Comparison of ENCODE assay signal across 1 cellular context in the genomic region with DNA sequence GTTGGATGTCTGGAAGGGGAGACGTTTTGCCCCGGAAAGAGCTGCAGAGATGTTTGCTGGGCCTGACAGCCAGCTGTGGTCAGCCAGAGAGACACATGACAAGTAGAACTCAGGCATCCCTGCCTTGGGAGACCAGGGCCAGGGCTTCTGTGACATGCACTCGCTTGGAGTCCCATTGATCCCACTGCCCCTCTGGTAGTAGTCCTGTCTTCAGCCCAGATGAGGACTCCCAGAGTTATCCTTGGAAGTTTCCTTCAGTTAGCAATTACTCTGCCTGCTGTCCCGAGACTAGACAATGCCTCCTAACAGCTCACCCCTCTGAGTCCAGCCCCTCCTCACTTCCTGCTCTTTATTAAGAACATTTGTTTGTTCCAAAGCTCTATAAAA.
A peak's percentile ranks its signal among the peaks of the same experiment; 100 is the strongest.
TF ChIP-seq lines count a peak whose summit lies in the region.

No MANE protein-coding gene starts in this region.

TF ChIP-seq in HEK293, 187 proteins besides CTCF, POLR2A, EP300 and RAD21 (continued from another document):
- TF ChIP-seq SP7 (tag by site-specific recombination; IDR thresholded peaks at IDR 0.05) (peak; percentile 9; the same call in 1 of the 2 replicates), ZNF132 (tag by site-specific recombination; IDR thresholded peaks at IDR 0.05; ENCODE audit: borderline replicate concordance) (no peak), HOXC10 (CRISPR knock-in tag; IDR thresholded peaks at IDR 0.05) (no peak), ZNF184 (tag by site-specific recombination; IDR thresholded peaks at IDR 0.05) (no peak), ZNF37A (tag by site-specific recombination; IDR thresholded peaks at IDR 0.05) (no peak), ZSCAN30 (tag by site-specific recombination; IDR thresholded peaks at IDR 0.05) (no peak), ZFHX2 (tag by site-specific recombination; conservative IDR thresholded peaks at IDR 0.05) (no peak), FEZF1 (tag by site-specific recombination; IDR thresholded peaks at IDR 0.05) (no peak), ZNF121 (tag by site-specific recombination; IDR thresholded peaks at IDR 0.05) (no peak), ZNF558 (tag by site-specific recombination; IDR thresholded peaks at IDR 0.05) (0 out of 2 replicates have a peak, but pooled peaks have one; percentile 7), REPIN1 (tag by site-specific recombination; IDR thresholded peaks at IDR 0.05; ENCODE audit: low read depth) (no peak), TRIM28 (IDR thresholded peaks at IDR 0.05; ENCODE audit: borderline replicate concordance, low read length) (peak; percentile 49)
- TF ChIP-seq, protein P1, sequence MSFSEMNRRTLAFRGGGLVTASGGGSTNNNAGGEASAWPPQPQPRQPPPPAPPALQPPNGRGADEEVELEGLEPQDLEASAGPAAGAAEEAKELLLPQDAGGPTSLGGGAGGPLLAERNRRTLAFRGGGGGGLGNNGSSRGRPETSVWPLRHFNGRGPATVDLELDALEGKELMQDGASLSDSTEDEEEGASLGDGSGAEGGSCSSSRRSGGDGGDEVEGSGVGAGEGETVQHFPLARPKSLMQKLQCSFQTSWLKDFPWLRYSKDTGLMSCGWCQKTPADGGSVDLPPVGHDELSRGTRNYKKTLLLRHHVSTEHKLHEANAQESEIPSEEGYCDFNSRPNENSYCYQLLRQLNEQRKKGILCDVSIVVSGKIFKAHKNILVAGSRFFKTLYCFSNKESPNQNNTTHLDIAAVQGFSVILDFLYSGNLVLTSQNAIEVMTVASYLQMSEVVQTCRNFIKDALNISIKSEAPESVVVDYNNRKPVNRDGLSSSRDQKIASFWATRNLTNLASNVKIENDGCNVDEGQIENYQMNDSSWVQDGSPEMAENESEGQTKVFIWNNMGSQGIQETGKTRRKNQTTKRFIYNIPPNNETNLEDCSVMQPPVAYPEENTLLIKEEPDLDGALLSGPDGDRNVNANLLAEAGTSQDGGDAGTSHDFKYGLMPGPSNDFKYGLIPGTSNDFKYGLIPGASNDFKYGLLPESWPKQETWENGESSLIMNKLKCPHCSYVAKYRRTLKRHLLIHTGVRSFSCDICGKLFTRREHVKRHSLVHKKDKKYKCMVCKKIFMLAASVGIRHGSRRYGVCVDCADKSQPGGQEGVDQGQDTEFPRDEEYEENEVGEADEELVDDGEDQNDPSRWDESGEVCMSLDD (tag by site-specific recombination; IDR thresholded peaks at IDR 0.05), result 0 out of 2 replicates have a peak, but pooled peaks have one; percentile 41
- TF ChIP-seq, protein P2, sequence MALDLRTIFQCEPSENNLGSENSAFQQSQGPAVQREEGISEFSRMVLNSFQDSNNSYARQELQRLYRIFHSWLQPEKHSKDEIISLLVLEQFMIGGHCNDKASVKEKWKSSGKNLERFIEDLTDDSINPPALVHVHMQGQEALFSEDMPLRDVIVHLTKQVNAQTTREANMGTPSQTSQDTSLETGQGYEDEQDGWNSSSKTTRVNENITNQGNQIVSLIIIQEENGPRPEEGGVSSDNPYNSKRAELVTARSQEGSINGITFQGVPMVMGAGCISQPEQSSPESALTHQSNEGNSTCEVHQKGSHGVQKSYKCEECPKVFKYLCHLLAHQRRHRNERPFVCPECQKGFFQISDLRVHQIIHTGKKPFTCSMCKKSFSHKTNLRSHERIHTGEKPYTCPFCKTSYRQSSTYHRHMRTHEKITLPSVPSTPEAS (tag by site-specific recombination; IDR thresholded peaks at IDR 0.05), result 0 out of 2 replicates have a peak, but pooled peaks have one; percentile 19
- TF ChIP-seq, protein P3, sequence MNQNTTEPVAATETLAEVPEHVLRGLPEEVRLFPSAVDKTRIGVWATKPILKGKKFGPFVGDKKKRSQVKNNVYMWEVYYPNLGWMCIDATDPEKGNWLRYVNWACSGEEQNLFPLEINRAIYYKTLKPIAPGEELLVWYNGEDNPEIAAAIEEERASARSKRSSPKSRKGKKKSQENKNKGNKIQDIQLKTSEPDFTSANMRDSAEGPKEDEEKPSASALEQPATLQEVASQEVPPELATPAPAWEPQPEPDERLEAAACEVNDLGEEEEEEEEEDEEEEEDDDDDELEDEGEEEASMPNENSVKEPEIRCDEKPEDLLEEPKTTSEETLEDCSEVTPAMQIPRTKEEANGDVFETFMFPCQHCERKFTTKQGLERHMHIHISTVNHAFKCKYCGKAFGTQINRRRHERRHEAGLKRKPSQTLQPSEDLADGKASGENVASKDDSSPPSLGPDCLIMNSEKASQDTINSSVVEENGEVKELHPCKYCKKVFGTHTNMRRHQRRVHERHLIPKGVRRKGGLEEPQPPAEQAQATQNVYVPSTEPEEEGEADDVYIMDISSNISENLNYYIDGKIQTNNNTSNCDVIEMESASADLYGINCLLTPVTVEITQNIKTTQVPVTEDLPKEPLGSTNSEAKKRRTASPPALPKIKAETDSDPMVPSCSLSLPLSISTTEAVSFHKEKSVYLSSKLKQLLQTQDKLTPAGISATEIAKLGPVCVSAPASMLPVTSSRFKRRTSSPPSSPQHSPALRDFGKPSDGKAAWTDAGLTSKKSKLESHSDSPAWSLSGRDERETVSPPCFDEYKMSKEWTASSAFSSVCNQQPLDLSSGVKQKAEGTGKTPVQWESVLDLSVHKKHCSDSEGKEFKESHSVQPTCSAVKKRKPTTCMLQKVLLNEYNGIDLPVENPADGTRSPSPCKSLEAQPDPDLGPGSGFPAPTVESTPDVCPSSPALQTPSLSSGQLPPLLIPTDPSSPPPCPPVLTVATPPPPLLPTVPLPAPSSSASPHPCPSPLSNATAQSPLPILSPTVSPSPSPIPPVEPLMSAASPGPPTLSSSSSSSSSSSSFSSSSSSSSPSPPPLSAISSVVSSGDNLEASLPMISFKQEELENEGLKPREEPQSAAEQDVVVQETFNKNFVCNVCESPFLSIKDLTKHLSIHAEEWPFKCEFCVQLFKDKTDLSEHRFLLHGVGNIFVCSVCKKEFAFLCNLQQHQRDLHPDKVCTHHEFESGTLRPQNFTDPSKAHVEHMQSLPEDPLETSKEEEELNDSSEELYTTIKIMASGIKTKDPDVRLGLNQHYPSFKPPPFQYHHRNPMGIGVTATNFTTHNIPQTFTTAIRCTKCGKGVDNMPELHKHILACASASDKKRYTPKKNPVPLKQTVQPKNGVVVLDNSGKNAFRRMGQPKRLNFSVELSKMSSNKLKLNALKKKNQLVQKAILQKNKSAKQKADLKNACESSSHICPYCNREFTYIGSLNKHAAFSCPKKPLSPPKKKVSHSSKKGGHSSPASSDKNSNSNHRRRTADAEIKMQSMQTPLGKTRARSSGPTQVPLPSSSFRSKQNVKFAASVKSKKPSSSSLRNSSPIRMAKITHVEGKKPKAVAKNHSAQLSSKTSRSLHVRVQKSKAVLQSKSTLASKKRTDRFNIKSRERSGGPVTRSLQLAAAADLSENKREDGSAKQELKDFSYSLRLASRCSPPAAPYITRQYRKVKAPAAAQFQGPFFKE (tag by site-specific recombination; IDR thresholded peaks at IDR 0.05; ENCODE audit: borderline replicate concordance), result no peak
- TF ChIP-seq, protein P4, sequence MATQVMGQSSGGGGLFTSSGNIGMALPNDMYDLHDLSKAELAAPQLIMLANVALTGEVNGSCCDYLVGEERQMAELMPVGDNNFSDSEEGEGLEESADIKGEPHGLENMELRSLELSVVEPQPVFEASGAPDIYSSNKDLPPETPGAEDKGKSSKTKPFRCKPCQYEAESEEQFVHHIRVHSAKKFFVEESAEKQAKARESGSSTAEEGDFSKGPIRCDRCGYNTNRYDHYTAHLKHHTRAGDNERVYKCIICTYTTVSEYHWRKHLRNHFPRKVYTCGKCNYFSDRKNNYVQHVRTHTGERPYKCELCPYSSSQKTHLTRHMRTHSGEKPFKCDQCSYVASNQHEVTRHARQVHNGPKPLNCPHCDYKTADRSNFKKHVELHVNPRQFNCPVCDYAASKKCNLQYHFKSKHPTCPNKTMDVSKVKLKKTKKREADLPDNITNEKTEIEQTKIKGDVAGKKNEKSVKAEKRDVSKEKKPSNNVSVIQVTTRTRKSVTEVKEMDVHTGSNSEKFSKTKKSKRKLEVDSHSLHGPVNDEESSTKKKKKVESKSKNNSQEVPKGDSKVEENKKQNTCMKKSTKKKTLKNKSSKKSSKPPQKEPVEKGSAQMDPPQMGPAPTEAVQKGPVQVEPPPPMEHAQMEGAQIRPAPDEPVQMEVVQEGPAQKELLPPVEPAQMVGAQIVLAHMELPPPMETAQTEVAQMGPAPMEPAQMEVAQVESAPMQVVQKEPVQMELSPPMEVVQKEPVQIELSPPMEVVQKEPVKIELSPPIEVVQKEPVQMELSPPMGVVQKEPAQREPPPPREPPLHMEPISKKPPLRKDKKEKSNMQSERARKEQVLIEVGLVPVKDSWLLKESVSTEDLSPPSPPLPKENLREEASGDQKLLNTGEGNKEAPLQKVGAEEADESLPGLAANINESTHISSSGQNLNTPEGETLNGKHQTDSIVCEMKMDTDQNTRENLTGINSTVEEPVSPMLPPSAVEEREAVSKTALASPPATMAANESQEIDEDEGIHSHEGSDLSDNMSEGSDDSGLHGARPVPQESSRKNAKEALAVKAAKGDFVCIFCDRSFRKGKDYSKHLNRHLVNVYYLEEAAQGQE (tag by site-specific recombination; IDR thresholded peaks at IDR 0.05), result peak; percentile 8; the same call in 1 of the 2 replicates
